In genomic region chr2:190786404-190787166, GRCh38 we compare ENCODE assay signal across 18 cellular contexts.
DNase-seq lines count a peak whose midpoint lies in the region; ATAC-seq, FAIRE-seq and TF ChIP-seq lines count a peak whose summit lies in the region.
"Had no signal": no experiment of that assay in that cellular context is flagged by ENCODE, and none has a peak within 500 bp of the region (broad histone marks: within the 10 kb centered on the region; RNA-seq: fewer than 3 reads in every experiment).

No MANE protein-coding gene starts in this region.

- H3K36me3 Mint-ChIP-seq in brain: peaks cover 3% of the 10 kb centered on the region

- H3K27ac ChIP-seq in muscle layer of colon (ENCODE audit: low read depth, low read length) (peak overlapping the region; percentile 24), kidney (ENCODE audit: low read depth in 2 of 2, low read length in 2 of 2) (peak overlapping the region in 1 of 2 donors; percentile 76)
- H3K27ac ChIP-seq: colonic mucosa, heart left ventricle, Peyer's patch had no signal

- TF ChIP-seq CTCF in brain (conservative IDR thresholded peaks at IDR 0.05) (no peak), kidney (IDR thresholded peaks at IDR 0.05; ENCODE audit: borderline replicate concordance, extremely low read depth, insufficient read depth) (no peak)

- H3K4me1 ChIP-seq in muscle layer of colon (ENCODE audit: insufficient read depth, low read length) (no peaks in the 10 kb centered on the region), kidney (ENCODE audit: control insufficient read depth in 1 of 2, insufficient read depth in 1 of 2, low read depth in 1 of 2, low read length in 2 of 2) (peaks cover 10 to 11% of the 10 kb centered on the region in 2 donors)
- H3K4me1 ChIP-seq: colonic mucosa, Peyer's patch had no signal

- H3K9ac ChIP-seq in muscle layer of colon (ENCODE audit: low read length): no peak overlapping the region
- H3K9ac ChIP-seq in kidney (ENCODE audit: low read length in 2 of 2): no peak overlapping the region

- peak overlapping the region; percentile 9 to 85 (median 55) for H3K27ac Mint-ChIP-seq in brain
- H3K27ac Mint-ChIP-seq: T-helper 1 cell treated with Interleukin-12 subunit alpha and Interleukin-12 subunit beta and Interleukin-4 antibody, amounts not matched to agents 30 μg/mL and 1 μg/mL, for 36 hours had no signal

- peaks cover 50% of the 10 kb centered on the region for H3K4me1 Mint-ChIP-seq in brain

- peaks cover 5 to 18% (median 14%) of the 10 kb centered on the region in 5 experiments for H3K9me3 Mint-ChIP-seq in brain

- peaks cover 4% of the 10 kb centered on the region for H3K27me3 Mint-ChIP-seq in brain

- intact Hi-C loops in kidney (cut with DNase I): no loop called here

- H3K4me3 Mint-ChIP-seq in brain: no peak overlapping the region
- H3K4me3 Mint-ChIP-seq: T-helper 1 cell treated with Interleukin-12 subunit alpha and Interleukin-12 subunit beta and Interleukin-4 antibody, amounts not matched to agents 30 μg/mL and 1 μg/mL, for 36 hours had no signal

- H3K9me3 ChIP-seq in muscle layer of colon (ENCODE audit: low read length): no peaks in the 10 kb centered on the region
- H3K9me3 ChIP-seq in kidney (ENCODE audit: control insufficient read depth in 1 of 2, low read length in 2 of 2): peaks cover 5 to 12% of the 10 kb centered on the region in 2 donors
- H3K9me3 ChIP-seq: colonic mucosa, MG63, Peyer's patch had no signal

- FAIRE-seq in kidney (lab: Jason Lieb, UNC): no peak

- ATAC-seq in GM21423 (IDR thresholded peaks at IDR 0.05; ENCODE audit: unreplicated experiment): no peak
- ATAC-seq: activated CD4-positive, CD25-positive, alpha-beta regulatory T cell treated with anti-CD3 and anti-CD28 coated beads, Interleukin-2, amount 50 U/mL, for 24 hours; left lobe of liver had no signal

- no peaks in the 10 kb centered on the region for H3K27me3 ChIP-seq in muscle layer of colon (ENCODE audit: control insufficient read depth in 1 of 2, insufficient read depth in 2 of 2, low read length in 2 of 2)
- H3K27me3 ChIP-seq: colonic mucosa, heart left ventricle, MG63, Peyer's patch had no signal

- peak; percentile 12 for DNase-seq in A172 (ENCODE audit: low spot score)
- DNase-seq in HT-29 (ENCODE audit: low spot score): peak; percentile 25
- DNase-seq in GM19238 (ENCODE audit: insufficient read length, low spot score): no peak
- no peak for DNase-seq in NK-92 (lab: John Stamatoyannopoulos, UW; ENCODE audit: unreplicated experiment)
- DNase-seq in kidney: no peak
- DNase-seq: colonic mucosa, erythroblast, HCEC 1CT, heart left ventricle, MG63, NCI-H446, Peyer's patch had no signal

- H3K4me3 ChIP-seq in muscle layer of colon (ENCODE audit: low read depth in 1 of 2, low read length in 2 of 2) (no peak overlapping the region), kidney (ENCODE audit: low read length in 2 of 2) (no peak overlapping the region)
- H3K4me3 ChIP-seq: colonic mucosa, heart left ventricle, MG63, Peyer's patch had no signal

- H3K36me3 ChIP-seq in muscle layer of colon (ENCODE audit: insufficient read depth, low read length) (no peaks in the 10 kb centered on the region), kidney (ENCODE audit: control insufficient read depth in 1 of 2, insufficient read depth in 2 of 2, low read length in 2 of 2) (no peaks in the 10 kb centered on the region)
- H3K36me3 ChIP-seq: colonic mucosa, heart left ventricle, MG63, Peyer's patch had no signal

Comparison
In these comparisons a context has a peak if more than half of its experiments do, and no peak if none do; other contexts are left out.
1. DNase-seq: peak in A172 (single experiment) and HT-29 (single experiment); none in GM19238 (single experiment), NK-92 (single experiment) and kidney (single experiment).